ENCODE assay signal across 8 cellular contexts in genomic region chr3:149532463-149533180, GRCh38. TPM values are rescaled to one million over a fixed set of nuclear protein-coding genes. Genes with fewer than 3 reads are reported as not detected.
DNase-seq lines count a peak whose midpoint lies in the region; ATAC-seq and TF ChIP-seq lines count a peak whose summit lies in the region.

No MANE protein-coding gene starts in this region.

- no peaks in the 10 kb centered on the region for H3K27me3 ChIP-seq in upper lobe of right lung

- H3K27ac ChIP-seq in upper lobe of right lung: peak overlapping the region; percentile 32

- no peaks in the 10 kb centered on the region for H3K9me3 ChIP-seq in upper lobe of right lung

- H3K4me1 Mint-ChIP-seq in activated naive CD8-positive, alpha-beta T cell treated with anti-CD3 and anti-CD28 coated beads, Interleukin-2, amount 10 ng/mL, durations not matched to agents 7 days and 5 days: peaks cover 7% of the 10 kb centered on the region
- peaks cover 6% of the 10 kb centered on the region for H3K4me1 Mint-ChIP-seq in activated naive CD8-positive, alpha-beta T cell treated with anti-CD3 and anti-CD28 coated beads for 36 hours

- ATAC-seq in activated naive CD8-positive, alpha-beta T cell treated with anti-CD3 and anti-CD28 coated beads, Interleukin-2, amount 10 ng/mL, durations not matched to agents 7 days and 5 days (ENCODE audit: low read depth): no peak
- no peak for ATAC-seq in upper lobe of right lung

- POLR2A ChIA-PET in activated naive CD8-positive, alpha-beta T cell treated with anti-CD3 and anti-CD28 coated beads, Interleukin-2, amount 10 ng/mL, durations not matched to agents 7 days and 5 days (lab: Charles Lee): no interaction called here

- H3K4me3 ChIP-seq in upper lobe of right lung: no peak overlapping the region

- H3K4me3 Mint-ChIP-seq in activated naive CD8-positive, alpha-beta T cell treated with anti-CD3 and anti-CD28 coated beads, Interleukin-2, amount 10 ng/mL, durations not matched to agents 7 days and 5 days: peak overlapping the region; percentile 37
- H3K4me3 Mint-ChIP-seq in activated naive CD8-positive, alpha-beta T cell treated with anti-CD3 and anti-CD28 coated beads for 36 hours: no peak overlapping the region

- H3K36me3 ChIP-seq in upper lobe of right lung: no peaks in the 10 kb centered on the region

- in situ Hi-C loops in G401 (cut with HindIII; ENCODE audit: low sequenced_read_pairs): no loop called here

- DNase-seq in activated naive CD8-positive, alpha-beta T cell treated with anti-CD3 and anti-CD28 coated beads, Interleukin-2, amount 10 ng/mL, durations not matched to agents 7 days and 5 days: no peak
- DNase-seq in activated naive CD8-positive, alpha-beta T cell treated with anti-CD3 and anti-CD28 coated beads for 36 hours: no peak
- DNase-seq in LHCN-M2 (ENCODE audit: low read depth) (peak; percentile 85), left kidney (ENCODE audit: low read depth, low spot score) (peak; percentile 37), upper lobe of right lung (no peak), NCI-H2107 (lab: John Stamatoyannopoulos, UW) (no peak), EL (no peak), G401 (ENCODE audit: low spot score) (no peak)

- no peak for TF ChIP-seq CTCF in upper lobe of right lung (IDR thresholded peaks at IDR 0.05)

- H3K27me3 Mint-ChIP-seq in activated naive CD8-positive, alpha-beta T cell treated with anti-CD3 and anti-CD28 coated beads, Interleukin-2, amount 10 ng/mL, durations not matched to agents 7 days and 5 days: peaks cover 11% of the 10 kb centered on the region
- H3K27me3 Mint-ChIP-seq in activated naive CD8-positive, alpha-beta T cell treated with anti-CD3 and anti-CD28 coated beads for 36 hours: no peaks in the 10 kb centered on the region

- no peaks in the 10 kb centered on the region for H3K36me3 Mint-ChIP-seq in activated naive CD8-positive, alpha-beta T cell treated with anti-CD3 and anti-CD28 coated beads, Interleukin-2, amount 10 ng/mL, durations not matched to agents 7 days and 5 days
- no peaks in the 10 kb centered on the region for H3K36me3 Mint-ChIP-seq in activated naive CD8-positive, alpha-beta T cell treated with anti-CD3 and anti-CD28 coated beads for 36 hours

- intact Hi-C loops in upper lobe of right lung (cut with DNase I): no loop called here

- H3K27ac Mint-ChIP-seq in activated naive CD8-positive, alpha-beta T cell treated with anti-CD3 and anti-CD28 coated beads, Interleukin-2, amount 10 ng/mL, durations not matched to agents 7 days and 5 days: no peak overlapping the region
- H3K27ac Mint-ChIP-seq in activated naive CD8-positive, alpha-beta T cell treated with anti-CD3 and anti-CD28 coated beads for 36 hours: no peak overlapping the region

- no peaks in the 10 kb centered on the region for H3K9me3 Mint-ChIP-seq in activated naive CD8-positive, alpha-beta T cell treated with anti-CD3 and anti-CD28 coated beads, Interleukin-2, amount 10 ng/mL, durations not matched to agents 7 days and 5 days
- H3K9me3 Mint-ChIP-seq in activated naive CD8-positive, alpha-beta T cell treated with anti-CD3 and anti-CD28 coated beads for 36 hours: no peaks in the 10 kb centered on the region

- H3K4me1 ChIP-seq in upper lobe of right lung: peaks cover 61% of the 10 kb centered on the region

RNA-seq across cellular contexts. Expression of gene TM4SF4, which starts 58.1 kb away (rescaled TPM):
- total RNA-seq in activated naive CD8-positive, alpha-beta T cell treated with anti-CD3 and anti-CD28 coated beads, Interleukin-2, amount 10 ng/mL, durations not matched to agents 7 days and 5 days: not detected
- not detected for total RNA-seq in activated naive CD8-positive, alpha-beta T cell treated with anti-CD3 and anti-CD28 coated beads for 36 hours
- total RNA-seq in LHCN-M2 (2014; rRNA removed) (0.17 and 0.96 TPM in 2 replicates), upper lobe of right lung (0.49 TPM)
- polyA plus RNA-seq in LHCN-M2 (2012): 0.28 TPM
- total RNA-seq in G401 (2014; rRNA removed; shearing (Covaris generic)): not detected in 2 replicates

Comparison
In these comparisons a context has a peak if more than half of its experiments do, and no peak if none do; other contexts are left out.
1. DNase-seq: peak in LHCN-M2 (single experiment) and left kidney (single experiment); none in activated naive CD8-positive, alpha-beta T cell treated with anti-CD3 and anti-CD28 coated beads, Interleukin-2, amount 10 ng/mL, durations not matched to agents 7 days and 5 days (single experiment), activated naive CD8-positive, alpha-beta T cell treated with anti-CD3 and anti-CD28 coated beads for 36 hours (single experiment), upper lobe of right lung (single experiment), NCI-H2107 (single experiment), EL (single experiment) and G401 (single experiment).